Comparison of ENCODE assay signal across 18 cellular contexts in the genomic region with DNA sequence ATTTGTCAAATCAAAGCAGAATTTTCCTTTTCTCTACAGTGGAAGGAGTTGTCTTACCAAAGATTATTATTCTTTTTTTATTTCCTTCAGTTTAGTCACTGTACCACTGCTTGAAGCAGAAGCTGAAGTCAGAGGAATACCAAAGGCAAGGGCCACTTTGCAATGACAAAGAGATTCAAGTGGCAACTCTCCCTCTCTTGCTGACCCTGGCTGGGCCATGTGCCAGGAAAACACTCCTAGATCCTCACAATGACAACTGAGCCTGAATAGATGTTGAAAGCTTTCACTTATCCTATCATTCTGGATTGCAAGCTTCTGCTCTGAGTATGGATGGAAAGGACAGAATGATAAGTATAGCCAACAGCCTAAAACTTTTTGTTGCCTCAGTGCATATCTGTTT.
DNase-seq lines count a peak whose midpoint lies in the region; ATAC-seq and TF ChIP-seq lines count a peak whose summit lies in the region.
"Had no signal": no experiment of that assay in that cellular context is flagged by ENCODE, and none has a peak within 500 bp of the region (broad histone marks: within the 10 kb centered on the region; RNA-seq: fewer than 3 reads in every experiment).

No MANE protein-coding gene starts in this region.

- no peak for TF ChIP-seq CTCF in Calu3 (IDR thresholded peaks at IDR 0.05; ENCODE audit: unreplicated experiment)
- no peak for TF ChIP-seq CTCF in type B pancreatic cell (conservative IDR thresholded peaks at IDR 0.05)

- H3K27ac Mint-ChIP-seq in Calu3 (ENCODE audit: unreplicated experiment) (no peak overlapping the region), type B pancreatic cell (no peak overlapping the region)
- no peak overlapping the region for H3K27ac Mint-ChIP-seq in activated CD4-positive, alpha-beta memory T cell treated with anti-CD3 and anti-CD28 coated beads, Interleukin-2, amount 10 ng/mL, durations not matched to agents 7 days and 5 days
- H3K27ac Mint-ChIP-seq: activated B cell treated with CpG ODN at 0.5 μM for 24 hours; activated T-helper 17 cell treated with anti-CD3 and anti-CD28 coated beads, Interleukin-2, amount 50 U/mL, for 72 hours; effector memory CD8-positive, alpha-beta T cell; H9 had no signal

- H3K27me3 Mint-ChIP-seq in Calu3 (ENCODE audit: unreplicated experiment) (no peaks in the 10 kb centered on the region), type B pancreatic cell (no peaks in the 10 kb centered on the region)
- H3K27me3 Mint-ChIP-seq in activated CD4-positive, alpha-beta memory T cell treated with anti-CD3 and anti-CD28 coated beads, Interleukin-2, amount 10 ng/mL, durations not matched to agents 7 days and 5 days, result no peaks in the 10 kb centered on the region
- H3K27me3 Mint-ChIP-seq: activated B cell treated with CpG ODN at 0.5 μM for 24 hours; activated T-helper 17 cell treated with anti-CD3 and anti-CD28 coated beads, Interleukin-2, amount 50 U/mL, for 72 hours; central memory CD8-positive, alpha-beta T cell; effector memory CD8-positive, alpha-beta T cell had no signal

- ATAC-seq in HG02642 (IDR thresholded peaks at IDR 0.05; ENCODE audit: poor library complexity, unreplicated experiment) (no peak), GM18502 (IDR thresholded peaks at IDR 0.05; ENCODE audit: poor library complexity, unreplicated experiment) (no peak)
- ATAC-seq: activated T-helper 17 cell treated with anti-CD3 and anti-CD28 coated beads, Interleukin-2, amount 50 U/mL, for 72 hours; effector memory CD8-positive, alpha-beta T cell; sciatic nerve had no signal

- H3K4me1 Mint-ChIP-seq in Calu3 (ENCODE audit: low read depth, unreplicated experiment) (peaks cover 32% of the 10 kb centered on the region), type B pancreatic cell (ENCODE audit: unreplicated experiment) (no peaks in the 10 kb centered on the region)
- no peaks in the 10 kb centered on the region for H3K4me1 Mint-ChIP-seq in activated CD4-positive, alpha-beta memory T cell treated with anti-CD3 and anti-CD28 coated beads, Interleukin-2, amount 10 ng/mL, durations not matched to agents 7 days and 5 days
- H3K4me1 Mint-ChIP-seq: activated B cell treated with CpG ODN at 0.5 μM for 24 hours; activated T-helper 17 cell treated with anti-CD3 and anti-CD28 coated beads, Interleukin-2, amount 50 U/mL, for 72 hours; central memory CD8-positive, alpha-beta T cell; H9 had no signal

- POLR2A ChIA-PET in activated CD4-positive, alpha-beta memory T cell treated with anti-CD3 and anti-CD28 coated beads, Interleukin-2, amount 10 ng/mL, durations not matched to agents 7 days and 5 days (lab: Charles Lee), result interaction anchor here (0.7 kb wide), 1 partner anchor 54 kb away, joined by 3 read pairs; no protein-coding TSS in a partner anchor

- BruUV-seq in Calu3 (replicated peaks; lab: Mats Ljungman, UMichigan), result no TSS peak

- peaks cover 9% of the 10 kb centered on the region for H3K9me3 Mint-ChIP-seq in Calu3 (ENCODE audit: low read depth, unreplicated experiment)
- peaks cover 4% of the 10 kb centered on the region for H3K9me3 Mint-ChIP-seq in type B pancreatic cell
- no peaks in the 10 kb centered on the region for H3K9me3 Mint-ChIP-seq in activated CD4-positive, alpha-beta memory T cell treated with anti-CD3 and anti-CD28 coated beads, Interleukin-2, amount 10 ng/mL, durations not matched to agents 7 days and 5 days
- H3K9me3 Mint-ChIP-seq: activated B cell treated with CpG ODN at 0.5 μM for 24 hours, H9 had no signal

- intact Hi-C loops in Calu3 (cut with micrococcal nuclease; ENCODE audit: unreplicated experiment), result no loop called here

- DNase-seq in Calu3 (peak; percentile 31), NCI-H1105 treated with DMSO at 0.1 percent for 48 hours (lab: John Stamatoyannopoulos, UW) (peak; percentile 86), NCI-H345 treated with DMSO at 0.1 percent for 48 hours (lab: John Stamatoyannopoulos, UW; ENCODE audit: unreplicated experiment) (peak; percentile 82), medulla oblongata (ENCODE audit: extremely low spot score) (peak; percentile 73), type B pancreatic cell (ENCODE audit: extremely low spot score, unreplicated experiment) (no peak)
- no peak for DNase-seq in activated CD4-positive, alpha-beta memory T cell treated with anti-CD3 and anti-CD28 coated beads, Interleukin-2, amount 10 ng/mL, durations not matched to agents 7 days and 5 days
- DNase-seq: activated B cell treated with CpG ODN at 0.5 μM for 24 hours; effector memory CD8-positive, alpha-beta T cell; H9; NCI-H526; occipital lobe; stimulated activated CD4-positive, alpha-beta T cell treated with anti-CD3 and anti-CD28 coated beads, Interleukin-2, amount 100 ng/mL, for 24 hours; T-helper 1 cell had no signal

- H3K4me3 Mint-ChIP-seq in Calu3 (ENCODE audit: low read depth, unreplicated experiment), result no peak overlapping the region
- no peak overlapping the region for H3K4me3 Mint-ChIP-seq in type B pancreatic cell
- no peak overlapping the region for H3K4me3 Mint-ChIP-seq in activated CD4-positive, alpha-beta memory T cell treated with anti-CD3 and anti-CD28 coated beads, Interleukin-2, amount 10 ng/mL, durations not matched to agents 7 days and 5 days
- H3K4me3 Mint-ChIP-seq: activated B cell treated with CpG ODN at 0.5 μM for 24 hours; activated T-helper 17 cell treated with anti-CD3 and anti-CD28 coated beads, Interleukin-2, amount 50 U/mL, for 72 hours; central memory CD8-positive, alpha-beta T cell; effector memory CD8-positive, alpha-beta T cell; H9 had no signal

- H3K36me3 Mint-ChIP-seq in Calu3 (ENCODE audit: insufficient read depth, unreplicated experiment) (no peaks in the 10 kb centered on the region), type B pancreatic cell (no peaks in the 10 kb centered on the region)
- no peaks in the 10 kb centered on the region for H3K36me3 Mint-ChIP-seq in activated CD4-positive, alpha-beta memory T cell treated with anti-CD3 and anti-CD28 coated beads, Interleukin-2, amount 10 ng/mL, durations not matched to agents 7 days and 5 days (ENCODE audit: low read depth)

- CTCF ChIA-PET in Calu3 (lab: Charles Lee), result no interaction called here
- CTCF ChIA-PET in activated CD4-positive, alpha-beta memory T cell treated with anti-CD3 and anti-CD28 coated beads, Interleukin-2, amount 10 ng/mL, durations not matched to agents 7 days and 5 days (lab: Charles Lee), result no interaction called here

Comparison
In these comparisons a context has a peak if more than half of its experiments do, and no peak if none do; other contexts are left out.
1. DNase-seq: peak in Calu3 (single experiment), NCI-H1105 treated with DMSO at 0.1 percent for 48 hours (single experiment), NCI-H345 treated with DMSO at 0.1 percent for 48 hours (single experiment) and medulla oblongata (single experiment); none in type B pancreatic cell (single experiment) and activated CD4-positive, alpha-beta memory T cell treated with anti-CD3 and anti-CD28 coated beads, Interleukin-2, amount 10 ng/mL, durations not matched to agents 7 days and 5 days (single experiment).